ENCODE assay signal across 1 cellular context in genomic region chr9:128370752-128371621, GRCh38.
A peak's percentile ranks its signal among the peaks of the same experiment; 100 is the strongest.
TF ChIP-seq lines count a peak whose summit lies in the region.

URM1 (plus strand) TSS chr9:128371374; CDS start chr9:128371381, 7 bp downstream.

TF ChIP-seq in HEK293, 187 proteins besides CTCF, POLR2A, EP300 and RAD21 (continued from another document and continues in another):
- TF ChIP-seq PRDM6 (tag by site-specific recombination; IDR thresholded peaks at IDR 0.05) (no peak), KLF8 (tag by site-specific recombination; IDR thresholded peaks at IDR 0.05) (peak; percentile 70), GLIS2 (tag by site-specific recombination; IDR thresholded peaks at IDR 0.05) (no peak), ZNF768 (tag by site-specific recombination; IDR thresholded peaks at IDR 0.05) (no peak), ZBTB21 (tag by site-specific recombination; IDR thresholded peaks at IDR 0.05) (no peak), ZBTB8A (tag by site-specific recombination; IDR thresholded peaks at IDR 0.05) (no peak), ZNF221 (tag by site-specific recombination; IDR thresholded peaks at IDR 0.05; ENCODE audit: borderline replicate concordance) (no peak), BCL6B (tag by site-specific recombination; IDR thresholded peaks at IDR 0.05) (no peak), ZNF571 (tag by site-specific recombination; IDR thresholded peaks at IDR 0.05) (no peak), ZFP41 (tag by site-specific recombination; IDR thresholded peaks at IDR 0.05; ENCODE audit: borderline replicate concordance) (no peak), ZNF121 (tag by site-specific recombination; IDR thresholded peaks at IDR 0.05) (no peak), ZBTB49 (tag by site-specific recombination; IDR thresholded peaks at IDR 0.05; ENCODE audit: low read depth) (no peak), ZNF423 (tag by site-specific recombination; IDR thresholded peaks at IDR 0.05) (no peak), ZBTB11 (tag by site-specific recombination; conservative IDR thresholded peaks at IDR 0.05; ENCODE audit: low read depth) (peak; percentile 91), ZNF777 (tag by site-specific recombination; IDR thresholded peaks at IDR 0.05; ENCODE audit: borderline replicate concordance) (no peak), IKZF3 (tag by site-specific recombination; IDR thresholded peaks at IDR 0.05) (no peak), ZNF391 (tag by site-specific recombination; IDR thresholded peaks at IDR 0.05; ENCODE audit: borderline replicate concordance, low read depth) (no peak), ZNF24 (tag by site-specific recombination; IDR thresholded peaks at IDR 0.05) (no peak), ZFHX2 (tag by site-specific recombination; conservative IDR thresholded peaks at IDR 0.05) (no peak), ZNF639 (tag by site-specific recombination; IDR thresholded peaks at IDR 0.05) (0 out of 2 replicates have a peak, but pooled peaks have one; percentile 18), ZNF292 (tag by site-specific recombination; IDR thresholded peaks at IDR 0.05; ENCODE audit: borderline replicate concordance, low read depth) (no peak), ZNF513 (tag by site-specific recombination; IDR thresholded peaks at IDR 0.05) (0 out of 2 replicates have a peak, but pooled peaks have one; percentile 8), ZSCAN18 (tag by site-specific recombination; IDR thresholded peaks at IDR 0.05) (no peak), GFI1B (tag by site-specific recombination; IDR thresholded peaks at IDR 0.05) (no peak), ZNF660 (tag by site-specific recombination; IDR thresholded peaks at IDR 0.05) (no peak), ZNF645 (tag by site-specific recombination; IDR thresholded peaks at IDR 0.05) (no peak), KLF9 (tag by site-specific recombination; IDR thresholded peaks at IDR 0.05; ENCODE audit: low read depth) (0 out of 2 replicates have a peak, but pooled peaks have one; percentile 24), ZNF692 (tag by site-specific recombination; IDR thresholded peaks at IDR 0.05) (no peak), ZNF837 (tag by site-specific recombination; IDR thresholded peaks at IDR 0.05) (no peak), KLF7 (tag by site-specific recombination; IDR thresholded peaks at IDR 0.05; ENCODE audit: borderline replicate concordance) (no peak), ZNF155 (tag by site-specific recombination; IDR thresholded peaks at IDR 0.05) (no peak), PRDM1 (tag by site-specific recombination; IDR thresholded peaks at IDR 0.05) (no peak), WT1 (tag by site-specific recombination; IDR thresholded peaks at IDR 0.05) (no peak), KLF17 (tag by site-specific recombination; IDR thresholded peaks at IDR 0.05) (no peak), BCL11B (tag by site-specific recombination; IDR thresholded peaks at IDR 0.05; ENCODE audit: low read depth) (no peak), KLF10 (tag by site-specific recombination; IDR thresholded peaks at IDR 0.05) (no peak), INSM2 (tag by site-specific recombination; IDR thresholded peaks at IDR 0.05) (no peak), ELK4 (IDR thresholded peaks at IDR 0.05; ENCODE audit: borderline replicate concordance, low read depth, low read length) (no peak), BCL11A (tag by site-specific recombination; IDR thresholded peaks at IDR 0.05; ENCODE audit: low read depth) (no peak)
